In genomic region chr4:122921971-122922876, GRCh38 we compare ENCODE assay signal across 8 cellular contexts. TPM values are rescaled to one million over a fixed set of nuclear protein-coding genes. Genes with fewer than 3 reads are reported as not detected.
A peak's percentile ranks its signal among the peaks of the same experiment; 100 is the strongest.
DNase-seq lines count a peak whose midpoint lies in the region; ATAC-seq, FAIRE-seq and TF ChIP-seq lines count a peak whose summit lies in the region.

Gene NUDT6, minus strand, starts transcription at chr4:122922597. Its CDS starts 25 bp downstream, at chr4:122922572.

- BruUV-seq in endothelial cell of umbilical vein (replicated peaks; lab: Mats Ljungman, UMichigan) = no TSS peak

- POLR2A ChIA-PET in endothelial cell of umbilical vein (lab: Charles Lee) = interaction anchor here (0.6 to 1.3 kb wide), 3 partner anchors 64 to 164 kb away, joined by 3 read pairs; no protein-coding TSS in a partner anchor

- FAIRE-seq in endothelial cell of umbilical vein (lab: Jason Lieb, UNC) = peak; percentile 75

- intact Hi-C loops in endothelial cell of umbilical vein (cut with micrococcal nuclease) = loop anchor here (2.0 to 5.0 kb wide), 4 partner anchors 163 to 970 kb away; partner anchors contain the start of genes BBS12 and TRPC3

- no peaks in the 10 kb centered on the region for H3K27me3 Mint-ChIP-seq in CD4-positive, CD25-positive, alpha-beta regulatory T cell
- no peaks in the 10 kb centered on the region for H3K27me3 Mint-ChIP-seq in activated CD8-positive, alpha-beta memory T cell treated with anti-CD3 and anti-CD28 coated beads, Interleukin-2, amount 10 ng/mL, durations not matched to agents 7 days and 5 days
- H3K27me3 Mint-ChIP-seq in mesothelial cell of epicardium (ENCODE audit: low read depth) = no peaks in the 10 kb centered on the region

- TF ChIP-seq CTCF in endothelial cell of umbilical vein (IDR thresholded peaks at IDR 0.05; ENCODE audit: extremely low read depth in 1 of 2, insufficient read depth in 1 of 2, low read depth in 1 of 2, low read length in 2 of 2) (no peak), mesothelial cell of epicardium (IDR thresholded peaks at IDR 0.05; ENCODE audit: unreplicated experiment) (no peak)

- no peaks in the 10 kb centered on the region for H3K36me3 Mint-ChIP-seq in CD4-positive, CD25-positive, alpha-beta regulatory T cell
- H3K36me3 Mint-ChIP-seq in activated CD8-positive, alpha-beta memory T cell treated with anti-CD3 and anti-CD28 coated beads, Interleukin-2, amount 10 ng/mL, durations not matched to agents 7 days and 5 days = peaks cover 3% of the 10 kb centered on the region
- H3K36me3 Mint-ChIP-seq in mesothelial cell of epicardium = no peaks in the 10 kb centered on the region

- no peaks in the 10 kb centered on the region for H3K36me3 ChIP-seq in CD4-positive, CD25-positive, alpha-beta regulatory T cell (ENCODE audit: control insufficient read depth, insufficient read depth, low read length)
- H3K36me3 ChIP-seq in endothelial cell of umbilical vein (ENCODE audit: control insufficient read depth in 2 of 2, extremely low read depth in 1 of 2, insufficient read depth in 2 of 2, low read length in 2 of 2) = no peaks in the 10 kb centered on the region

- H2AFZ ChIP-seq in endothelial cell of umbilical vein (ENCODE audit: low read depth, low read length) = peak within 1 kb of the TSS; percentile 88

- H3K27ac Mint-ChIP-seq in CD4-positive, CD25-positive, alpha-beta regulatory T cell = peak within 1 kb of the TSS in 2 of 3 donors; percentile 92 to 96
- peak within 1 kb of the TSS; percentile 99 for H3K27ac Mint-ChIP-seq in activated CD8-positive, alpha-beta memory T cell treated with anti-CD3 and anti-CD28 coated beads, Interleukin-2, amount 10 ng/mL, durations not matched to agents 7 days and 5 days
- H3K27ac Mint-ChIP-seq in mesothelial cell of epicardium = peak within 1 kb of the TSS; percentile 94

- CTCF ChIA-PET in activated CD8-positive, alpha-beta memory T cell treated with anti-CD3 and anti-CD28 coated beads, Interleukin-2, amount 10 ng/mL, durations not matched to agents 7 days and 5 days (lab: Charles Lee) = interaction anchor here (0.8 to 4.2 kb wide), 8 partner anchors 8 to 190 kb away, joined by 3 to 19 read pairs (median 4); partner anchors contain the start of gene BBS12
- CTCF ChIA-PET in endothelial cell of umbilical vein (lab: Charles Lee) = interaction anchor here (1.0 to 5.0 kb wide), 10 partner anchors 8 to 320 kb away, joined by 3 to 48 read pairs (median 5); partner anchors contain the start of gene BBS12

- H3K9ac ChIP-seq in endothelial cell of umbilical vein (replicated peaks; ENCODE audit: extremely low read depth, insufficient read depth, low read length) = peak within 1 kb of the TSS; percentile 75

- H3K4me3 ChIP-seq in CD4-positive, CD25-positive, alpha-beta regulatory T cell (ENCODE audit: low read depth, low read length) = peak within 1 kb of the TSS; percentile 95
- H3K4me3 ChIP-seq in endothelial cell of umbilical vein (replicated peaks in 1 of 3; ENCODE audit: insufficient read depth in 1 of 3, low read depth in 1 of 3, low read length in 3 of 3) = peak within 1 kb of the TSS; percentile 75 to 90 (median 81)

- no peaks in the 10 kb centered on the region for H3K9me3 Mint-ChIP-seq in CD4-positive, CD25-positive, alpha-beta regulatory T cell
- no peaks in the 10 kb centered on the region for H3K9me3 Mint-ChIP-seq in activated CD8-positive, alpha-beta memory T cell treated with anti-CD3 and anti-CD28 coated beads, Interleukin-2, amount 10 ng/mL, durations not matched to agents 7 days and 5 days (ENCODE audit: low read depth)
- no peaks in the 10 kb centered on the region for H3K9me3 Mint-ChIP-seq in mesothelial cell of epicardium

- H3K9me3 ChIP-seq in CD4-positive, CD25-positive, alpha-beta regulatory T cell (ENCODE audit: control insufficient read depth in 2 of 2, low read length in 2 of 2) = no peaks in the 10 kb centered on the region
- no peaks in the 10 kb centered on the region for H3K9me3 ChIP-seq in endothelial cell of umbilical vein (replicated peaks; ENCODE audit: control insufficient read depth, insufficient read depth, low read length)

- H3K27ac ChIP-seq in CD4-positive, CD25-positive, alpha-beta regulatory T cell (ENCODE audit: insufficient read depth, low read length, poor library complexity, severe bottlenecking) = peak within 1 kb of the TSS; percentile 81
- H3K27ac ChIP-seq in endothelial cell of umbilical vein (ENCODE audit: insufficient read depth, low read depth, low read length) = peak within 1 kb of the TSS; percentile 26

- peak; percentile 38 to 43 for ATAC-seq in CD4-positive, CD25-positive, alpha-beta regulatory T cell (ENCODE audit: low read depth in 2 of 2)
- ATAC-seq in HG03280 (IDR thresholded peaks at IDR 0.05; ENCODE audit: unreplicated experiment) = peak; percentile 66
- ATAC-seq in activated CD8-positive, alpha-beta memory T cell treated with anti-CD3 and anti-CD28 coated beads, Interleukin-2, amount 10 ng/mL, durations not matched to agents 7 days and 5 days = peak; percentile 50

- no peaks in the 10 kb centered on the region for H4K20me1 ChIP-seq in endothelial cell of umbilical vein (replicated peaks; ENCODE audit: control insufficient read depth, extremely low read depth, insufficient read depth, low read length)

- H3K79me2 ChIP-seq in endothelial cell of umbilical vein (ENCODE audit: control insufficient read depth, insufficient read depth, low read length) = peaks cover 27% of the 10 kb centered on the region

- H3K4me1 ChIP-seq in CD4-positive, CD25-positive, alpha-beta regulatory T cell (ENCODE audit: control insufficient read depth, insufficient read depth, low read length, poor library complexity, severe bottlenecking) = peaks cover 22% of the 10 kb centered on the region
- peaks cover 22% of the 10 kb centered on the region for H3K4me1 ChIP-seq in endothelial cell of umbilical vein (ENCODE audit: control insufficient read depth, extremely low read depth, insufficient read depth, low read length)

- TF ChIP-seq POLR2A in GM19193 (IDR thresholded peaks at IDR 0.05; ENCODE audit: extremely low read depth, insufficient read depth, insufficient read length) (peak; percentile 50), endothelial cell of umbilical vein (IDR thresholded peaks at IDR 0.05; ENCODE audit: low read depth, low read length) (peak; percentile 76)

- no peaks in the 10 kb centered on the region for H3K27me3 ChIP-seq in CD4-positive, CD25-positive, alpha-beta regulatory T cell (ENCODE audit: control insufficient read depth, insufficient read depth, low read length)
- no peaks in the 10 kb centered on the region for H3K27me3 ChIP-seq in endothelial cell of umbilical vein (ENCODE audit: control insufficient read depth in 2 of 2, insufficient read depth in 2 of 2, low read length in 2 of 2)

- dilution Hi-C loops in endothelial cell of umbilical vein (cut with MboI; ENCODE audit: extremely low pct_ligation_motif_present, low sequenced_read_pairs) = loop anchor here (25.0 kb wide), 1 partner anchor 160 kb away; no protein-coding TSS in a partner anchor

- peaks cover 5 to 21% (median 9%) of the 10 kb centered on the region in 4 donors for H3K4me1 Mint-ChIP-seq in CD4-positive, CD25-positive, alpha-beta regulatory T cell
- peaks cover 16% of the 10 kb centered on the region for H3K4me1 Mint-ChIP-seq in activated CD8-positive, alpha-beta memory T cell treated with anti-CD3 and anti-CD28 coated beads, Interleukin-2, amount 10 ng/mL, durations not matched to agents 7 days and 5 days
- H3K4me1 Mint-ChIP-seq in mesothelial cell of epicardium = peaks cover 2% of the 10 kb centered on the region

- H3K9me1 ChIP-seq in endothelial cell of umbilical vein (replicated peaks; ENCODE audit: control insufficient read depth, extremely low read depth, insufficient read depth, low read length) = no peaks in the 10 kb centered on the region

- DNase-seq in CD4-positive, CD25-positive, alpha-beta regulatory T cell = peak; percentile 3 to 68 (median 38)
- DNase-seq in NCI-H774 (lab: John Stamatoyannopoulos, UW) (peak; percentile 32), endothelial cell of umbilical vein (ENCODE audit: low read depth, low spot score) (peak; percentile 70), mesothelial cell of epicardium (ENCODE audit: low spot score in 2 of 2, unreplicated experiment in 2 of 2) (peak in 1 of 2 experiments; percentile 50)
- DNase-seq in activated CD8-positive, alpha-beta memory T cell treated with anti-CD3 and anti-CD28 coated beads, Interleukin-2, amount 10 ng/mL, durations not matched to agents 7 days and 5 days = peak; percentile 68
- peak; percentile 2 to 3 for DNase-seq in stimulated activated CD8-positive, alpha-beta memory T cell treated with anti-CD3 and anti-CD28 coated beads, Interleukin-7, amount 100 ng/mL, for 1 hour (ENCODE audit: low read depth in 2 of 2)

- H3K4me3 Mint-ChIP-seq in CD4-positive, CD25-positive, alpha-beta regulatory T cell = peak within 1 kb of the TSS in 3 of 4 donors; percentile 97 to 99 (median 99)
- H3K4me3 Mint-ChIP-seq in activated CD8-positive, alpha-beta memory T cell treated with anti-CD3 and anti-CD28 coated beads, Interleukin-2, amount 10 ng/mL, durations not matched to agents 7 days and 5 days = no peak within 1 kb of the TSS
- H3K4me3 Mint-ChIP-seq in mesothelial cell of epicardium = peak within 1 kb of the TSS; percentile 98

- H3K4me2 ChIP-seq in endothelial cell of umbilical vein (ENCODE audit: insufficient read depth, low read length) = peak within 1 kb of the TSS; percentile 95

TF ChIP-seq in endothelial cell of umbilical vein, 7 proteins besides CTCF, POLR2A, EP300 and RAD21:
- no peak for TF ChIP-seq EZH2 (IDR thresholded peaks at IDR 0.05; ENCODE audit: borderline replicate concordance, low read depth, low read length, severe bottlenecking)
- TF ChIP-seq FOS (IDR thresholded peaks at IDR 0.05; ENCODE audit: borderline replicate concordance, insufficient read depth, low read length) = no peak
- TF ChIP-seq GATA2 (IDR thresholded peaks at IDR 0.05; ENCODE audit: insufficient read depth, insufficient read length, low read depth, low read length) = peak; percentile 28
- TF ChIP-seq POLR2AphosphoS5 (IDR thresholded peaks at IDR 0.05; ENCODE audit: insufficient read depth, low read depth, low read length) = peak; percentile 69

RNA-seq across cellular contexts. Expression of gene NUDT6, which starts in this region (rescaled TPM):
- 1.8 TPM for total RNA-seq in CD4-positive, CD25-positive, alpha-beta regulatory T cell
- 1 to 10 TPM; 2.8 to 4.8 (median 3.2) TPM for polyA plus RNA-seq in CD4-positive, CD25-positive, alpha-beta regulatory T cell
- 10 to 100 TPM; 14.7 to 15.6 TPM for total RNA-seq in activated CD8-positive, alpha-beta memory T cell treated with anti-CD3 and anti-CD28 coated beads, Interleukin-2, amount 10 ng/mL, durations not matched to agents 7 days and 5 days
- total RNA-seq in endothelial cell of umbilical vein (5.4 TPM in 2 replicates), mesothelial cell of epicardium (7.9 to 9.3 TPM (median 8.2 TPM) in 3 replicates)
- polyA plus RNA-seq in endothelial cell of umbilical vein = 5.1 and 5.7 TPM in 2 replicates
- polyA plus RNA-seq in endothelial cell of umbilical vein (2011; cell fraction: cytosol; rRNA removed) = 5.0 and 6.0 TPM in 2 replicates
- polyA plus RNA-seq in endothelial cell of umbilical vein (2011; cell fraction: nucleus; rRNA removed) = 9.8 and 11.6 TPM in 2 replicates
- polyA plus RNA-seq in endothelial cell of umbilical vein (2012) = 4.0 and 5.0 TPM in 2 replicates
- 1.7 and 3.4 TPM in 2 replicates for polyA minus RNA-seq in endothelial cell of umbilical vein
- polyA minus RNA-seq in endothelial cell of umbilical vein (2011; cell fraction: cytosol; rRNA and poly(A)+ RNA removed) = 3.9 TPM
- polyA minus RNA-seq in endothelial cell of umbilical vein (2011; cell fraction: nucleus; rRNA and poly(A)+ RNA removed) = 3.7 and 4.8 TPM in 2 replicates
